Comparison of ENCODE assay signal across 1 cellular context in the genomic region with DNA sequence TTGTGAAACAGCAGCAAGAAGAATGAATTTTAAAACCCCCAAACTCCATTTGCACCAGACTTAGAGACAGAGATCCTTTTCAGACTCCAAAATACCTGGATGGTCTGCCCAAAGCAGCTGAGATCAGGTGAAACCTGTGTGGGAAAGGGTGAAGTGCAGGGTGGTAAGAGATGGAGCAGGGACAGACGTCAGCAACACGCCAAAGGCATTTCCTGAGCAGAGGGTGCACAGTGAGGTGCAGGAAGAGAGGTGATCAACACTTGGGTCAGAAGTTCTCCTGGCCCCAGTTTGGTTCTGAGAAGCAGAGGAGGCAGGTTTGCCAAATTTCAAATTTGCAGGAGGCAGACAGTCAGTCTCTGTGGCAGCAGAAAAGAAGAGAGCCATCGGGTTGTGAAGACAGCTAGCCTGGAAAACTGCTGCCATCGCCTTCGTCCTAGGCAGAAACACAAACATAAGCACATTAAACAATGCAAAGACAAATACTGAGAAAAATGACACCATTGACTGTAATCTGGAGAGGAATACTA.
TF ChIP-seq lines count a peak whose summit lies in the region.

No MANE protein-coding gene starts in this region.

TF ChIP-seq in K562, 482 proteins besides CTCF, POLR2A, EP300 and RAD21:
- TF ChIP-seq ZNF354B (CRISPR knock-in tag; IDR thresholded peaks at IDR 0.05) = no peak
- TF ChIP-seq, protein P1, sequence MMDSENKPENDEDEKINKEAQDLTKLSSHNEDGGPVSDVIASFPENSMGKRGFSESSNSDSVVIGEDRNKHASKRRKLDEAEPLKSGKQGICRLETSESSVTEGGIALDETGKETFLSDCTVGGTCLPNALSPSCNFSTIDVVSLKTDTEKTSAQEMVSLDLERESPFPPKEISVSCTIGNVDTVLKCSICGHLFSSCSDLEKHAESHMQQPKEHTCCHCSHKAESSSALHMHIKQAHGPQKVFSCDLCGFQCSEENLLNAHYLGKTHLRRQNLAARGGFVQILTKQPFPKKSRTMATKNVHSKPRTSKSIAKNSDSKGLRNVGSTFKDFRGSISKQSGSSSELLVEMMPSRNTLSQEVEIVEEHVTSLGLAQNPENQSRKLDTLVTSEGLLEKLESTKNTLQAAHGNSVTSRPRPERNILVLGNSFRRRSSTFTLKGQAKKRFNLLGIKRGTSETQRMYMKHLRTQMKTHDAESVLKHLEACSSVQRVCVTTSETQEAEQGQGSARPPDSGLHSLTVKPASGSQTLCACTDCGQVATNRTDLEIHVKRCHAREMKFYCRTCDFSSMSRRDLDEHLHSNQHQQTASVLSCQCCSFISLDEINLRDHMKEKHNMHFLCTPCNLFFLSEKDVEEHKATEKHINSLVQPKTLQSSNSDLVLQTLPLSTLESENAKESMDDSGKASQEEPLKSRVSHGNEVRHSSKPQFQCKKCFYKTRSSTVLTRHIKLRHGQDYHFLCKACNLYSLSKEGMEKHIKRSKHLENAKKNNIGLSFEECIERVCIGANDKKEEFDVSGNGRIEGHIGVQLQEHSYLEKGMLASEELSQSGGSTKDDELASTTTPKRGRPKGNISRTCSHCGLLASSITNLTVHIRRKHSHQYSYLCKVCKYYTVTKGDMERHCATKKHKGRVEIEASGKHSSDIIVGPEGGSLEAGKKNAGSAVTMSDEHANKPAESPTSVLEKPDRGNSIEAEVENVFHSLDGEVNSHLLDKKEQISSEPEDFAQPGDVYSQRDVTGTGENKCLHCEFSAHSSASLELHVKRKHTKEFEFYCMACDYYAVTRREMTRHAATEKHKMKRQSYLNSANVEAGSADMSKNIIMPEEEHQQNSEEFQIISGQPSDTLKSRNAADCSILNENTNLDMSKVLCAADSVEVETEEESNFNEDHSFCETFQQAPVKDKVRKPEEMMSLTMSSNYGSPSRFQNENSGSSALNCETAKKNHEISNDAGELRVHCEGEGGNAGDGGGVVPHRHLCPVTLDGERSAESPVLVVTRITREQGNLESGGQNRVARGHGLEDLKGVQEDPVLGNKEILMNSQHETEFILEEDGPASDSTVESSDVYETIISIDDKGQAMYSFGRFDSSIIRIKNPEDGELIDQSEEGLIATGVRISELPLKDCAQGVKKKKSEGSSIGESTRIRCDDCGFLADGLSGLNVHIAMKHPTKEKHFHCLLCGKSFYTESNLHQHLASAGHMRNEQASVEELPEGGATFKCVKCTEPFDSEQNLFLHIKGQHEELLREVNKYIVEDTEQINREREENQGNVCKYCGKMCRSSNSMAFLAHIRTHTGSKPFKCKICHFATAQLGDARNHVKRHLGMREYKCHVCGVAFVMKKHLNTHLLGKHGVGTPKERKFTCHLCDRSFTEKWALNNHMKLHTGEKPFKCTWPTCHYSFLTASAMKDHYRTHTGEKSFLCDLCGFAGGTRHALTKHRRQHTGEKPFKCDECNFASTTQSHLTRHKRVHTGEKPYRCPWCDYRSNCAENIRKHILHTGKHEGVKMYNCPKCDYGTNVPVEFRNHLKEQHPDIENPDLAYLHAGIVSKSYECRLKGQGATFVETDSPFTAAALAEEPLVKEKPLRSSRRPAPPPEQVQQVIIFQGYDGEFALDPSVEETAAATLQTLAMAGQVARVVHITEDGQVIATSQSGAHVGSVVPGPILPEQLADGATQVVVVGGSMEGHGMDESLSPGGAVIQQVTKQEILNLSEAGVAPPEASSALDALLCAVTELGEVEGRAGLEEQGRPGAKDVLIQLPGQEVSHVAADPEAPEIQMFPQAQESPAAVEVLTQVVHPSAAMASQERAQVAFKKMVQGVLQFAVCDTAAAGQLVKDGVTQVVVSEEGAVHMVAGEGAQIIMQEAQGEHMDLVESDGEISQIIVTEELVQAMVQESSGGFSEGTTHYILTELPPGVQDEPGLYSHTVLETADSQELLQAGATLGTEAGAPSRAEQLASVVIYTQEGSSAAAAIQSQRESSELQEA (IDR thresholded peaks at IDR 0.05; ENCODE audit: low read depth) = no peak
- no peak for TF ChIP-seq HSF4 (CRISPR knock-in tag; IDR thresholded peaks at IDR 0.05; ENCODE audit: borderline replicate concordance)
- TF ChIP-seq ZFP30 (CRISPR knock-in tag; IDR thresholded peaks at IDR 0.05; ENCODE audit: borderline replicate concordance) = no peak
- TF ChIP-seq, protein P2, sequence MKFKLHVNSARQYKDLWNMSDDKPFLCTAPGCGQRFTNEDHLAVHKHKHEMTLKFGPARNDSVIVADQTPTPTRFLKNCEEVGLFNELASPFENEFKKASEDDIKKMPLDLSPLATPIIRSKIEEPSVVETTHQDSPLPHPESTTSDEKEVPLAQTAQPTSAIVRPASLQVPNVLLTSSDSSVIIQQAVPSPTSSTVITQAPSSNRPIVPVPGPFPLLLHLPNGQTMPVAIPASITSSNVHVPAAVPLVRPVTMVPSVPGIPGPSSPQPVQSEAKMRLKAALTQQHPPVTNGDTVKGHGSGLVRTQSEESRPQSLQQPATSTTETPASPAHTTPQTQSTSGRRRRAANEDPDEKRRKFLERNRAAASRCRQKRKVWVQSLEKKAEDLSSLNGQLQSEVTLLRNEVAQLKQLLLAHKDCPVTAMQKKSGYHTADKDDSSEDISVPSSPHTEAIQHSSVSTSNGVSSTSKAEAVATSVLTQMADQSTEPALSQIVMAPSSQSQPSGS (CRISPR knock-in tag; IDR thresholded peaks at IDR 0.05) = no peak
- TF ChIP-seq TAF1 (IDR thresholded peaks at IDR 0.05; ENCODE audit: control insufficient read depth, extremely low read depth, insufficient read depth, low read length, severe bottlenecking) = no peak
- TF ChIP-seq ZNF121 (CRISPR knock-in tag; conservative IDR thresholded peaks at IDR 0.05) = no peak
- TF ChIP-seq ZNF134 (CRISPR knock-in tag; conservative IDR thresholded peaks at IDR 0.05) = no peak
